In the genomic region with DNA sequence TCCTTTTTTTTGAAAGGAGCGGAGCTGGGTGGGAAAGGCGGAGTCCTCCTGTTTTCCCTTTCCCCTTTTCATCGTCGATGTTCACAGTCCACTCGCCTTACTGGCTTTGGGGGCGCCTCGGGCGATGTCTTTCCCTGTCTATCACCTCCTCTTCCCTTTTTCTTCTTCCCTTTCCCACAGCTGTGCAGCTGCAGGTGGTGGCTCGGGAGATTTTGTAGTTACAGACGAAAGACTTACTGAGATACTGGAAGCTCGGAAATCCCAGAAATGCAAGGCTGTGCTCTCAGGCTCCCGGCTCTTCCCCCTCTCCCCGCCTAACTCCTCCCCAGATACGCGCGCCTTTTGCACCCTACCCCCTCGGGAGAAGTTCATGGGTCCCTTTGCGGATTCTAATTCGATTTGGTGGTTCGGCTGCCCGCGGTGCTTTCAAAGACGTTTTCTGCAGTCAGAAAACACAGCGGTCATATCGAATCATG, we compare ENCODE assay signal across 7 cellular contexts. TPM values are rescaled to one million over a fixed set of nuclear protein-coding genes. Genes with fewer than 3 reads are reported as not detected.
DNase-seq lines count a peak whose midpoint lies in the region; ATAC-seq and TF ChIP-seq lines count a peak whose summit lies in the region.

No MANE protein-coding gene starts in this region.

- CTCF ChIA-PET in activated B cell treated with CpG ODN at 0.5 μM for 24 hours (lab: Charles Lee), result no interaction called here

- H3K9ac ChIP-seq in ES-I3 (ENCODE audit: low read depth, low read length), result peak overlapping the region; percentile 93

- POLR2A ChIA-PET in activated B cell treated with CpG ODN at 0.5 μM for 24 hours (lab: Charles Lee), result interaction anchor here (0.6 to 3.3 kb wide), 2 partner anchors 125 to 184 kb away, joined by 3 to 9 read pairs; a partner anchor contains a TSS

- H3K27ac Mint-ChIP-seq in IgD-negative memory B cell (peak overlapping the region in 2 of 3 donors; percentile 85 to 92), activated B cell treated with CpG ODN at 0.5 μM for 24 hours (peak overlapping the region; percentile 9), nephron progenitor cell (peak overlapping the region; percentile 91)

- H3K36me3 ChIP-seq in ES-I3 (ENCODE audit: insufficient read depth, low read length), result no peaks in the 10 kb centered on the region

- no peaks in the 10 kb centered on the region for H3K9me3 ChIP-seq in ES-I3 (ENCODE audit: control insufficient read depth, insufficient read depth, low read length)

- TF ChIP-seq CTCF in activated B cell treated with CpG ODN at 0.5 μM for 24 hours (IDR thresholded peaks at IDR 0.05) (no peak), nephron progenitor cell (IDR thresholded peaks at IDR 0.05) (no peak)

- H3K4me1 ChIP-seq in ES-I3 (ENCODE audit: insufficient read depth, low read length), result peaks cover 6% of the 10 kb centered on the region; the same call in 1 of the 2 replicates

- ATAC-seq in activated B cell treated with CpG ODN at 0.5 μM for 24 hours (ENCODE audit: low read depth) (no peak), GM18519 (IDR thresholded peaks at IDR 0.05; ENCODE audit: low FRiP score, unreplicated experiment) (no peak), GM18498 (IDR thresholded peaks at IDR 0.05; ENCODE audit: unreplicated experiment) (no peak)

- H3K9me3 Mint-ChIP-seq in IgD-negative memory B cell (no peaks in the 10 kb centered on the region), activated B cell treated with CpG ODN at 0.5 μM for 24 hours (no peaks in the 10 kb centered on the region), nephron progenitor cell (peaks cover 17% of the 10 kb centered on the region)

- H3K36me3 Mint-ChIP-seq in IgD-negative memory B cell (no peaks in the 10 kb centered on the region), activated B cell treated with CpG ODN at 0.5 μM for 24 hours (ENCODE audit: low read depth) (peaks cover 4% of the 10 kb centered on the region), nephron progenitor cell (ENCODE audit: low read depth) (peaks cover 69% of the 10 kb centered on the region)

- H3K27me3 Mint-ChIP-seq in IgD-negative memory B cell, result no peaks in the 10 kb centered on the region
- H3K27me3 Mint-ChIP-seq in activated B cell treated with CpG ODN at 0.5 μM for 24 hours, result no peaks in the 10 kb centered on the region
- H3K27me3 Mint-ChIP-seq in nephron progenitor cell (ENCODE audit: low read depth, poor library complexity), result no peaks in the 10 kb centered on the region

- intact Hi-C loops in activated B cell treated with CpG ODN at 0.5 μM for 24 hours (cut with micrococcal nuclease), result loop anchor here (5.0 kb wide), 1 partner anchor 739 kb away; a partner anchor contains a TSS

- peak overlapping the region; percentile 88 to 97 (median 94) for H3K4me3 Mint-ChIP-seq in IgD-negative memory B cell
- H3K4me3 Mint-ChIP-seq in activated B cell treated with CpG ODN at 0.5 μM for 24 hours, result peak overlapping the region; percentile 90
- peak overlapping the region; percentile 93 for H3K4me3 Mint-ChIP-seq in nephron progenitor cell

- H3K4me1 Mint-ChIP-seq in IgD-negative memory B cell (peaks cover 6 to 11% (median 11%) of the 10 kb centered on the region in 3 donors), activated B cell treated with CpG ODN at 0.5 μM for 24 hours (peaks cover 15% of the 10 kb centered on the region), nephron progenitor cell (peaks cover 77% of the 10 kb centered on the region)

- DNase-seq in activated B cell treated with CpG ODN at 0.5 μM for 24 hours (no peak), fibroblast of peridontal ligament (ENCODE audit: extremely low read depth) (peak; percentile 56), nephron progenitor cell (peak; percentile 15)

RNA-seq across cellular contexts. Expression of a gene that starts 1.3 kb away (rescaled TPM):
- 15.8 TPM for polyA plus RNA-seq in IgD-negative memory B cell
- 22.3 and 22.4 TPM in 2 replicates for total RNA-seq in activated B cell treated with CpG ODN at 0.5 μM for 24 hours

RNA-seq across cellular contexts. Expression of a gene that starts 52.9 kb away (rescaled TPM):
- not detected for polyA plus RNA-seq in IgD-negative memory B cell
- not detected in 2 replicates for total RNA-seq in activated B cell treated with CpG ODN at 0.5 μM for 24 hours

Comparison
In these comparisons a context has a peak if more than half of its experiments do, and no peak if none do; other contexts are left out.
1. H3K27ac Mint-ChIP-seq: peak in every context shown above with its lines; median percentile 91 in nephron progenitor cell; 88 in IgD-negative memory B cell; 9 in activated B cell treated with CpG ODN at 0.5 μM for 24 hours.